ENCODE assay signal across 16 cellular contexts in the genomic region with DNA sequence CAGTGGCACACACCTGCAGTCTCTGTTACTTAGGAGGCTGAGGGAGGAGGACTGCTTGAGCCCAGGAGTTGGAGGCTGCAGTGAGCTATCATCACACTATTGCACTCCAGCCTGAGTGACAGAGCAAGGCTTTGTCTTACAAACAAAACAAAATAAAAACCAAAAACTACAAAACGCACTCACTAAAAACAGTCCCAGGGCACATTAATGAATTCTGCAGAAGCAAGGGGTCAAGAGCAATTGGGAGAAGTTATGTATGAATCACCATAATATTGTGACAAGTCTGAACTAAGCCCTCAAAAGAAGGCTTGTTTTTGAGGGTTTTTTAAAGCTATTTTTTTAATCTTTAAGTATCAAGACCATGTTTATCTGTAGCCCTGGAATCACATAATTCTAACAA.
"Had no signal": no experiment of that assay in that cellular context is flagged by ENCODE, and none has a peak within 500 bp of the region (broad histone marks: within the 10 kb centered on the region; RNA-seq: fewer than 3 reads in every experiment).

No MANE protein-coding gene starts in this region.

- ATAC-seq: activated naive CD8-positive, alpha-beta T cell treated with anti-CD3 and anti-CD28 coated beads, Interleukin-2, amount 50 U/mL, for 24 hours; activated T-helper 17 cell treated with anti-CD3 and anti-CD28 coated beads, Interleukin-2, amount 50 U/mL, for 72 hours; left lobe of liver; stimulated activated effector memory CD8-positive, alpha-beta T cell treated with anti-CD3 and anti-CD28 coated beads, Interleukin-12 subunit alpha, Interleukin-12 subunit beta, amount 100 ng/mL, for 72 hours had no signal

- H3K4me3 ChIP-seq: tibial artery, uterus had no signal

- H3K27ac Mint-ChIP-seq: activated naive CD4-positive, alpha-beta T cell treated with anti-CD3 and anti-CD28 coated beads for 36 hours; activated naive CD8-positive, alpha-beta T cell treated with anti-CD3 and anti-CD28 coated beads, Interleukin-2, amount 50 U/mL, for 24 hours; activated T-helper 17 cell treated with anti-CD3 and anti-CD28 coated beads, Interleukin-2, amount 50 U/mL, for 72 hours; stimulated activated effector memory CD8-positive, alpha-beta T cell treated with anti-CD3 and anti-CD28 coated beads, Interleukin-12 subunit alpha, Interleukin-12 subunit beta, amount 100 ng/mL, for 72 hours had no signal

- H3K9me3 Mint-ChIP-seq: activated naive CD4-positive, alpha-beta T cell treated with anti-CD3 and anti-CD28 coated beads for 36 hours; activated naive CD8-positive, alpha-beta T cell treated with anti-CD3 and anti-CD28 coated beads, Interleukin-2, amount 50 U/mL, for 24 hours; activated T-helper 17 cell treated with anti-CD3 and anti-CD28 coated beads, Interleukin-2, amount 50 U/mL, for 72 hours; central memory CD8-positive, alpha-beta T cell; naive B cell; stimulated activated effector memory CD8-positive, alpha-beta T cell treated with anti-CD3 and anti-CD28 coated beads, Interleukin-12 subunit alpha, Interleukin-12 subunit beta, amount 100 ng/mL, for 72 hours had no signal

- H3K4me3 Mint-ChIP-seq: activated naive CD4-positive, alpha-beta T cell treated with anti-CD3 and anti-CD28 coated beads for 36 hours; activated naive CD8-positive, alpha-beta T cell treated with anti-CD3 and anti-CD28 coated beads, Interleukin-2, amount 50 U/mL, for 24 hours; activated T-helper 17 cell treated with anti-CD3 and anti-CD28 coated beads, Interleukin-2, amount 50 U/mL, for 72 hours; central memory CD8-positive, alpha-beta T cell; naive B cell; stimulated activated effector memory CD8-positive, alpha-beta T cell treated with anti-CD3 and anti-CD28 coated beads, Interleukin-12 subunit alpha, Interleukin-12 subunit beta, amount 100 ng/mL, for 72 hours had no signal

- H3K36me3 Mint-ChIP-seq: stimulated activated effector memory CD8-positive, alpha-beta T cell treated with anti-CD3 and anti-CD28 coated beads, Interleukin-12 subunit alpha, Interleukin-12 subunit beta, amount 100 ng/mL, for 72 hours had no signal

- H3K36me3 ChIP-seq: tibial artery, uterus had no signal

- H3K9me3 ChIP-seq: tibial artery, uterus had no signal

- H2AFZ ChIP-seq: parathyroid adenoma had no signal

- H3K9ac ChIP-seq: parathyroid adenoma had no signal

- H3K27ac ChIP-seq: parathyroid adenoma, tibial artery, uterus had no signal

- H3K27me3 Mint-ChIP-seq: activated naive CD8-positive, alpha-beta T cell treated with anti-CD3 and anti-CD28 coated beads, Interleukin-2, amount 50 U/mL, for 24 hours; activated T-helper 17 cell treated with anti-CD3 and anti-CD28 coated beads, Interleukin-2, amount 50 U/mL, for 72 hours; central memory CD8-positive, alpha-beta T cell; naive B cell had no signal

- DNase-seq: activated CD4-positive, alpha-beta T cell treated with anti-CD3 and anti-CD28 coated beads, Interleukin-2, amount 50 U/mL, for 48 hours; activated naive CD4-positive, alpha-beta T cell treated with anti-CD3 and anti-CD28 coated beads for 36 hours; activated naive CD8-positive, alpha-beta T cell treated with anti-CD3 and anti-CD28 coated beads, Interleukin-2, amount 50 U/mL, for 24 hours; aorta; effector CD8-positive, alpha-beta T cell; islet precursor cell; naive B cell; stimulated activated CD4-positive, alpha-beta T cell treated with anti-CD3 and anti-CD28 coated beads, Interleukin-12 subunit alpha, Interleukin-12 subunit beta, amount 100 ng/mL, for 4 hours; stimulated activated CD4-positive, alpha-beta T cell treated with anti-CD3 and anti-CD28 coated beads, Interleukin-2, amount 100 ng/mL, for 24 hours; tibial artery; uterus had no signal

- H3K4me1 ChIP-seq: uterus had no signal

- H3K27me3 ChIP-seq: tibial artery, uterus had no signal
